Comparison of ENCODE assay signal across 1 cellular context in genomic region chr7:5599543-5600200, GRCh38.
TF ChIP-seq lines count a peak whose summit lies in the region.

No MANE protein-coding gene starts in this region.

TF ChIP-seq in GM23338, 12 proteins besides CTCF, POLR2A, EP300 and RAD21 (continued from another document):
- TF ChIP-seq, protein P1, sequence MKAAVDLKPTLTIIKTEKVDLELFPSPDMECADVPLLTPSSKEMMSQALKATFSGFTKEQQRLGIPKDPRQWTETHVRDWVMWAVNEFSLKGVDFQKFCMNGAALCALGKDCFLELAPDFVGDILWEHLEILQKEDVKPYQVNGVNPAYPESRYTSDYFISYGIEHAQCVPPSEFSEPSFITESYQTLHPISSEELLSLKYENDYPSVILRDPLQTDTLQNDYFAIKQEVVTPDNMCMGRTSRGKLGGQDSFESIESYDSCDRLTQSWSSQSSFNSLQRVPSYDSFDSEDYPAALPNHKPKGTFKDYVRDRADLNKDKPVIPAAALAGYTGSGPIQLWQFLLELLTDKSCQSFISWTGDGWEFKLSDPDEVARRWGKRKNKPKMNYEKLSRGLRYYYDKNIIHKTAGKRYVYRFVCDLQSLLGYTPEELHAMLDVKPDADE (IDR thresholded peaks at IDR 0.05) = no peak
- no peak for TF ChIP-seq ZNF114 (CRISPR knock-in tag; IDR thresholded peaks at IDR 0.05)
- no peak for TF ChIP-seq POLR2AphosphoS5 (IDR thresholded peaks at IDR 0.05; ENCODE audit: low read depth)
- TF ChIP-seq, protein P2, sequence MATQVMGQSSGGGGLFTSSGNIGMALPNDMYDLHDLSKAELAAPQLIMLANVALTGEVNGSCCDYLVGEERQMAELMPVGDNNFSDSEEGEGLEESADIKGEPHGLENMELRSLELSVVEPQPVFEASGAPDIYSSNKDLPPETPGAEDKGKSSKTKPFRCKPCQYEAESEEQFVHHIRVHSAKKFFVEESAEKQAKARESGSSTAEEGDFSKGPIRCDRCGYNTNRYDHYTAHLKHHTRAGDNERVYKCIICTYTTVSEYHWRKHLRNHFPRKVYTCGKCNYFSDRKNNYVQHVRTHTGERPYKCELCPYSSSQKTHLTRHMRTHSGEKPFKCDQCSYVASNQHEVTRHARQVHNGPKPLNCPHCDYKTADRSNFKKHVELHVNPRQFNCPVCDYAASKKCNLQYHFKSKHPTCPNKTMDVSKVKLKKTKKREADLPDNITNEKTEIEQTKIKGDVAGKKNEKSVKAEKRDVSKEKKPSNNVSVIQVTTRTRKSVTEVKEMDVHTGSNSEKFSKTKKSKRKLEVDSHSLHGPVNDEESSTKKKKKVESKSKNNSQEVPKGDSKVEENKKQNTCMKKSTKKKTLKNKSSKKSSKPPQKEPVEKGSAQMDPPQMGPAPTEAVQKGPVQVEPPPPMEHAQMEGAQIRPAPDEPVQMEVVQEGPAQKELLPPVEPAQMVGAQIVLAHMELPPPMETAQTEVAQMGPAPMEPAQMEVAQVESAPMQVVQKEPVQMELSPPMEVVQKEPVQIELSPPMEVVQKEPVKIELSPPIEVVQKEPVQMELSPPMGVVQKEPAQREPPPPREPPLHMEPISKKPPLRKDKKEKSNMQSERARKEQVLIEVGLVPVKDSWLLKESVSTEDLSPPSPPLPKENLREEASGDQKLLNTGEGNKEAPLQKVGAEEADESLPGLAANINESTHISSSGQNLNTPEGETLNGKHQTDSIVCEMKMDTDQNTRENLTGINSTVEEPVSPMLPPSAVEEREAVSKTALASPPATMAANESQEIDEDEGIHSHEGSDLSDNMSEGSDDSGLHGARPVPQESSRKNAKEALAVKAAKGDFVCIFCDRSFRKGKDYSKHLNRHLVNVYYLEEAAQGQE (IDR thresholded peaks at IDR 0.05; ENCODE audit: unreplicated experiment) = no peak
- TF ChIP-seq ZNF331 (CRISPR knock-in tag; IDR thresholded peaks at IDR 0.05; ENCODE audit: low read depth) = no peak
- TF ChIP-seq NANOG (IDR thresholded peaks at IDR 0.05; ENCODE audit: borderline replicate concordance) = no peak
- TF ChIP-seq CREB1 (CRISPR knock-in tag; IDR thresholded peaks at IDR 0.05; ENCODE audit: low read depth) = no peak
- no peak for TF ChIP-seq ZNF462 (CRISPR knock-in tag; IDR thresholded peaks at IDR 0.05)
